In the genomic region with DNA sequence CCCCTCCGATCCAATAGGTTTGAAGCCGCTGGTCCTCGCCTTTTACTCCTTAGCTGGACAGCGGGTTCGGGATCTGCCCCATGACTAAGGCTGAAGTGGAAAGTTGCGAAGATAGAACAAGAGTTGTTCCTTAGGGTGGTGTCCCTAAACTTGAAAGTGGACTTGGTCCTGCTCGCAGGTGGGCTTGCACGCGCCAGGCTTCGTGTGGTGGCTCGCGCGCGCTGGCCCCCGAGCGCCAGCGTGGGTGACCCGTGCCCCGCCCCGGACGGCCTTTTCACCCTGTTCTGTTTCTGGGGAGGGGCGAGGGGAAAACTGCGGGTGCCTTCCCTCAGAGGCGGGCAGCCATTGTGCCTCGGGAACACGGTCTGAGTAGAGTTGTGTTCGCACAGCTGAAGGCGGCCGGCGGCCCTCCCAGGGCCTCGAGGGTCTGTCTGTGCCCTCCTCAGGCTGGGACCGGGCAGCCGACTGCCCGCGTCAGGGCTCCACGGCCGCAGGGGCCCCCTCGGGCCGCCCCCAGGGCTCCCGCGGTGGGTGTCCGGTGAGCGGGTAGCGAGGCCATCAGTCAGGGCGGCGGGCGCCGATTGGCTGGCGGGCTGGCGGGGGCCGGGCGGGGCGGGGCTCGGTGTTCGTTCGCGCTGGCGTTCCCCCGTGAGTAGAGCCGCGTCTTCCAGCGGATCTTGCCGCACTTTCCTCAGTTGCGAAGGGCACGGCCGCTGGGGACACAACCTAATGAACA, we compare ENCODE assay signal across 1 cellular context.
TF ChIP-seq lines count a peak whose summit lies in the region.

No MANE protein-coding gene starts in this region.

TF ChIP-seq in HepG2, 621 proteins besides CTCF, POLR2A, EP300 and RAD21 (continued from another document and continues in another):
- TF ChIP-seq KIAA2018 (CRISPR knock-in tag; IDR thresholded peaks at IDR 0.05; ENCODE audit: borderline replicate concordance) (no peak), ZFP62 (CRISPR knock-in tag; IDR thresholded peaks at IDR 0.05) (no peak), HOXA5 (CRISPR knock-in tag; IDR thresholded peaks at IDR 0.05) (peak; percentile 30), ZNF7 (CRISPR knock-in tag; IDR thresholded peaks at IDR 0.05) (no peak), HNF4G (IDR thresholded peaks at IDR 0.05; ENCODE audit: borderline replicate concordance, low read depth, low read length) (no peak; the same call in 1 of the 2 replicates), HNF4G (CRISPR knock-in tag; IDR thresholded peaks at IDR 0.05; ENCODE audit: borderline replicate concordance, low read depth) (0 out of 2 replicates have a peak, but pooled peaks have one; percentile 29), RARA (CRISPR knock-in tag; IDR thresholded peaks at IDR 0.05) (peak; percentile 80), CENPX (CRISPR knock-in tag; IDR thresholded peaks at IDR 0.05) (no peak), GPN1 (CRISPR knock-in tag; IDR thresholded peaks at IDR 0.05; ENCODE audit: borderline replicate concordance) (no peak), ZFP82 (CRISPR knock-in tag; IDR thresholded peaks at IDR 0.05; ENCODE audit: borderline replicate concordance) (no peak), ZNF761 (CRISPR knock-in tag; conservative IDR thresholded peaks at IDR 0.05) (peak; percentile 65; the same call in 1 of the 2 replicates), CCAR2 (optimal IDR thresholded peaks at IDR 0.05; ENCODE audit: low read depth, low read length) (no peak), EEA1 (CRISPR knock-in tag; IDR thresholded peaks at IDR 0.05; ENCODE audit: borderline replicate concordance) (no peak), SIX1 (CRISPR knock-in tag; IDR thresholded peaks at IDR 0.05; ENCODE audit: borderline replicate concordance) (no peak), SP4 (CRISPR knock-in tag; IDR thresholded peaks at IDR 0.05) (peak; percentile 68), SALL1 (CRISPR knock-in tag; IDR thresholded peaks at IDR 0.05) (peak; percentile 95), ZKSCAN1 (IDR thresholded peaks at IDR 0.05; ENCODE audit: low read length) (0 out of 2 replicates have a peak, but pooled peaks have one; percentile 15), ZFP1 (CRISPR knock-in tag; IDR thresholded peaks at IDR 0.05) (no peak), TBX3 (IDR thresholded peaks at IDR 0.05; ENCODE audit: borderline replicate concordance) (no peak; the same call in 1 of the 2 replicates), ZNF44 (CRISPR knock-in tag; IDR thresholded peaks at IDR 0.05) (peak; percentile 72; the same call in 1 of the 2 replicates), ZSCAN22 (CRISPR knock-in tag; IDR thresholded peaks at IDR 0.05) (0 out of 2 replicates have a peak, but pooled peaks have one; percentile 33), KLF15 (CRISPR knock-in tag; IDR thresholded peaks at IDR 0.05; ENCODE audit: borderline replicate concordance) (peak; percentile 39; the same call in 1 of the 2 replicates), ZNF800 (CRISPR knock-in tag; IDR thresholded peaks at IDR 0.05) (no peak), ZBTB7B (CRISPR knock-in tag; IDR thresholded peaks at IDR 0.05) (peak; percentile 96), ZNF207 (IDR thresholded peaks at IDR 0.05; ENCODE audit: borderline replicate concordance) (no peak), SP2 (CRISPR knock-in tag; IDR thresholded peaks at IDR 0.05) (peak; percentile 88), SUZ12 (IDR thresholded peaks at IDR 0.05; ENCODE audit: low read depth, low read length) (no peak), GZF1 (CRISPR knock-in tag; IDR thresholded peaks at IDR 0.05) (no peak), ELF3 (CRISPR knock-in tag; IDR thresholded peaks at IDR 0.05) (peak; percentile 20; the same call in 1 of the 2 replicates), ZNF703 (CRISPR knock-in tag; IDR thresholded peaks at IDR 0.05; ENCODE audit: borderline replicate concordance) (peak; percentile 34; the same call in 1 of the 2 replicates), ZNF557 (CRISPR knock-in tag; IDR thresholded peaks at IDR 0.05) (peak; percentile 76), ATF7-NPFF (CRISPR knock-in tag; IDR thresholded peaks at IDR 0.05; ENCODE audit: low read depth) (peak; percentile 87), TEAD3 (CRISPR knock-in tag; optimal IDR thresholded peaks at IDR 0.05; ENCODE audit: borderline replicate concordance) (peak; percentile 38), HNF1B (CRISPR knock-in tag; IDR thresholded peaks at IDR 0.05) (peak; percentile 81; the same call in 1 of the 2 replicates), ZNF746 (CRISPR knock-in tag; IDR thresholded peaks at IDR 0.05) (peak; percentile 65; the same call in 1 of the 2 replicates), REL (CRISPR knock-in tag; conservative IDR thresholded peaks at IDR 0.05) (0 out of 2 replicates have a peak, but pooled peaks have one; percentile 44)
- TF ChIP-seq, protein P1, sequence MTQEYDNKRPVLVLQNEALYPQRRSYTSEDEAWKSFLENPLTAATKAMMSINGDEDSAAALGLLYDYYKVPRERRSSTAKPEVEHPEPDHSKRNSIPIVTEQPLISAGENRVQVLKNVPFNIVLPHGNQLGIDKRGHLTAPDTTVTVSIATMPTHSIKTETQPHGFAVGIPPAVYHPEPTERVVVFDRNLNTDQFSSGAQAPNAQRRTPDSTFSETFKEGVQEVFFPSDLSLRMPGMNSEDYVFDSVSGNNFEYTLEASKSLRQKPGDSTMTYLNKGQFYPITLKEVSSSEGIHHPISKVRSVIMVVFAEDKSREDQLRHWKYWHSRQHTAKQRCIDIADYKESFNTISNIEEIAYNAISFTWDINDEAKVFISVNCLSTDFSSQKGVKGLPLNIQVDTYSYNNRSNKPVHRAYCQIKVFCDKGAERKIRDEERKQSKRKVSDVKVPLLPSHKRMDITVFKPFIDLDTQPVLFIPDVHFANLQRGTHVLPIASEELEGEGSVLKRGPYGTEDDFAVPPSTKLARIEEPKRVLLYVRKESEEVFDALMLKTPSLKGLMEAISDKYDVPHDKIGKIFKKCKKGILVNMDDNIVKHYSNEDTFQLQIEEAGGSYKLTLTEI (CRISPR knock-in tag; conservative IDR thresholded peaks at IDR 0.05), result no peak
- TF ChIP-seq, protein P2, sequence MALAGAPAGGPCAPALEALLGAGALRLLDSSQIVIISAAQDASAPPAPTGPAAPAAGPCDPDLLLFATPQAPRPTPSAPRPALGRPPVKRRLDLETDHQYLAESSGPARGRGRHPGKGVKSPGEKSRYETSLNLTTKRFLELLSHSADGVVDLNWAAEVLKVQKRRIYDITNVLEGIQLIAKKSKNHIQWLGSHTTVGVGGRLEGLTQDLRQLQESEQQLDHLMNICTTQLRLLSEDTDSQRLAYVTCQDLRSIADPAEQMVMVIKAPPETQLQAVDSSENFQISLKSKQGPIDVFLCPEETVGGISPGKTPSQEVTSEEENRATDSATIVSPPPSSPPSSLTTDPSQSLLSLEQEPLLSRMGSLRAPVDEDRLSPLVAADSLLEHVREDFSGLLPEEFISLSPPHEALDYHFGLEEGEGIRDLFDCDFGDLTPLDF (CRISPR knock-in tag; IDR thresholded peaks at IDR 0.05), result peak; percentile 82
- TF ChIP-seq, protein P3, sequence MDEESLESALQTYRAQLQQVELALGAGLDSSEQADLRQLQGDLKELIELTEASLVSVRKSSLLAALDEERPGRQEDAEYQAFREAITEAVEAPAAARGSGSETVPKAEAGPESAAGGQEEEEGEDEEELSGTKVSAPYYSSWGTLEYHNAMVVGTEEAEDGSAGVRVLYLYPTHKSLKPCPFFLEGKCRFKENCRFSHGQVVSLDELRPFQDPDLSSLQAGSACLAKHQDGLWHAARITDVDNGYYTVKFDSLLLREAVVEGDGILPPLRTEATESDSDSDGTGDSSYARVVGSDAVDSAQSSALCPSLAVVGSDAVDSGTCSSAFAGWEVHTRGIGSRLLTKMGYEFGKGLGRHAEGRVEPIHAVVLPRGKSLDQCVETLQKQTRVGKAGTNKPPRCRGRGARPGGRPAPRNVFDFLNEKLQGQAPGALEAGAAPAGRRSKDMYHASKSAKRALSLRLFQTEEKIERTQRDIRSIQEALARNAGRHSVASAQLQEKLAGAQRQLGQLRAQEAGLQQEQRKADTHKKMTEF (CRISPR knock-in tag; IDR thresholded peaks at IDR 0.05), result peak; percentile 88
- TF ChIP-seq, protein P4, sequence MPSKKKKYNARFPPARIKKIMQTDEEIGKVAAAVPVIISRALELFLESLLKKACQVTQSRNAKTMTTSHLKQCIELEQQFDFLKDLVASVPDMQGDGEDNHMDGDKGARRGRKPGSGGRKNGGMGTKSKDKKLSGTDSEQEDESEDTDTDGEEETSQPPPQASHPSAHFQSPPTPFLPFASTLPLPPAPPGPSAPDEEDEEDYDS (CRISPR knock-in tag; IDR thresholded peaks at IDR 0.05), result peak; percentile 38; the same call in 1 of the 2 replicates
